8 cellular contexts compared by ENCODE assay signal in the genomic region with DNA sequence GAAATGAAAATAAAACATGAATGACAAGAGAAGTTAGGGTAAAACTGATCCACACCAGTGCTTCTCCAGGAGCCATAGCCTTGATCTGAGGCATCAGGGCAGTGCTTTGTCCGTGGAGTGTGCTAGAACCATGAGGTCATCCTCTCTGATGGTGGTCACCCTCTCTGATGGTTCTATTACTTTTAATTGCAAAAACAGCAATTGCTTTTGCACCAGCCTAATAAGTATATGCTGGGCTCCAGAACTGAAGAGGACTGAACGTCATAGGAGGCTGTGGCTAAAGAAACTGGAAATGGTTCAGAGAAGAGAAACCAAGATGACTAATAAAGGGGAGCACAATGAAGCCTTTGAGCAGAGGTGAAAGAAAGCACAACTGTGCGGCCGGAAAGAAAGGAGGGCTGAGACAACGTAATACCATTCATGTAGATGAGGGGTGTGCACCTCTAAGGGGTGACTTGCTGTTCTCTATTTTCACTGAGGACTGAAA. TPM values are rescaled to one million over a fixed set of nuclear protein-coding genes. Genes with fewer than 3 reads are reported as not detected.
DNase-seq lines count a peak whose midpoint lies in the region; ATAC-seq and TF ChIP-seq lines count a peak whose summit lies in the region.

No MANE protein-coding gene starts in this region.

- no peak for TF ChIP-seq CTCF in RWPE1 (conservative IDR thresholded peaks at IDR 0.05; ENCODE audit: low read depth)
- TF ChIP-seq CTCF in brain (conservative IDR thresholded peaks at IDR 0.05), result no peak
- TF ChIP-seq CTCF in WTC11 (IDR thresholded peaks at IDR 0.05), result no peak

- H3K9me3 Mint-ChIP-seq in brain (no peaks in the 10 kb centered on the region), WTC11 (no peaks in the 10 kb centered on the region)

- H3K27ac ChIP-seq in RWPE1, result no peak overlapping the region

- DNase-seq in RWPE1 (ENCODE audit: low spot score) (peak; percentile 69), putamen (ENCODE audit: low spot score) (peak; percentile 9), NCI-H82 (lab: John Stamatoyannopoulos, UW) (no peak), WTC11 (ENCODE audit: low spot score) (no peak), dedifferentiated amniotic fluid mesenchymal stem cell (ENCODE audit: extremely low spot score) (no peak)

- H3K27ac Mint-ChIP-seq in brain (peak overlapping the region in 3 of 5 experiments; percentile 14 to 44 (median 22)), WTC11 (no peak overlapping the region)

- peak; percentile 99 for ATAC-seq in GM18520 (IDR thresholded peaks at IDR 0.05; ENCODE audit: unreplicated experiment)
- ATAC-seq in HG02759 (IDR thresholded peaks at IDR 0.05; ENCODE audit: unreplicated experiment), result peak; percentile 96
- no peak for ATAC-seq in WTC11

- H3K36me3 Mint-ChIP-seq in brain (no peaks in the 10 kb centered on the region), WTC11 (no peaks in the 10 kb centered on the region)

- H3K4me3 Mint-ChIP-seq in brain (peak overlapping the region in 1 of 5 experiments; percentile 39), WTC11 (no peak overlapping the region)

- POLR2A ChIA-PET in RWPE1 (lab: Yijun Ruan, JAX; ENCODE audit: low non-redundant PET) (no interaction called here), WTC11 (lab: Charles Lee) (no interaction called here)

- peaks cover 20% of the 10 kb centered on the region for H3K4me1 Mint-ChIP-seq in brain
- H3K4me1 Mint-ChIP-seq in WTC11, result peaks cover 56% of the 10 kb centered on the region

- peaks cover under 1% of the 10 kb centered on the region for H3K27me3 Mint-ChIP-seq in brain
- no peaks in the 10 kb centered on the region for H3K27me3 Mint-ChIP-seq in WTC11 (ENCODE audit: low read depth)

- CTCF ChIA-PET in RWPE1 (lab: Yijun Ruan, JAX), result no interaction called here
- CTCF ChIA-PET in WTC11 (lab: Charles Lee), result no interaction called here

TF ChIP-seq in WTC11, 78 proteins besides CTCF, POLR2A, EP300 and RAD21:
- TF ChIP-seq NFATC4 (CRISPR knock-in tag; IDR thresholded peaks at IDR 0.05) (no peak), FOXJ3 (CRISPR knock-in tag; IDR thresholded peaks at IDR 0.05; ENCODE audit: borderline replicate concordance) (no peak), SMAD4 (CRISPR knock-in tag; IDR thresholded peaks at IDR 0.05) (no peak), ZNF121 (CRISPR knock-in tag; IDR thresholded peaks at IDR 0.05) (no peak)
- TF ChIP-seq, protein P1, sequence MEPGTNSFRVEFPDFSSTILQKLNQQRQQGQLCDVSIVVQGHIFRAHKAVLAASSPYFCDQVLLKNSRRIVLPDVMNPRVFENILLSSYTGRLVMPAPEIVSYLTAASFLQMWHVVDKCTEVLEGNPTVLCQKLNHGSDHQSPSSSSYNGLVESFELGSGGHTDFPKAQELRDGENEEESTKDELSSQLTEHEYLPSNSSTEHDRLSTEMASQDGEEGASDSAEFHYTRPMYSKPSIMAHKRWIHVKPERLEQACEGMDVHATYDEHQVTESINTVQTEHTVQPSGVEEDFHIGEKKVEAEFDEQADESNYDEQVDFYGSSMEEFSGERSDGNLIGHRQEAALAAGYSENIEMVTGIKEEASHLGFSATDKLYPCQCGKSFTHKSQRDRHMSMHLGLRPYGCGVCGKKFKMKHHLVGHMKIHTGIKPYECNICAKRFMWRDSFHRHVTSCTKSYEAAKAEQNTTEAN (CRISPR knock-in tag; IDR thresholded peaks at IDR 0.05), result no peak
- TF ChIP-seq, protein P2, sequence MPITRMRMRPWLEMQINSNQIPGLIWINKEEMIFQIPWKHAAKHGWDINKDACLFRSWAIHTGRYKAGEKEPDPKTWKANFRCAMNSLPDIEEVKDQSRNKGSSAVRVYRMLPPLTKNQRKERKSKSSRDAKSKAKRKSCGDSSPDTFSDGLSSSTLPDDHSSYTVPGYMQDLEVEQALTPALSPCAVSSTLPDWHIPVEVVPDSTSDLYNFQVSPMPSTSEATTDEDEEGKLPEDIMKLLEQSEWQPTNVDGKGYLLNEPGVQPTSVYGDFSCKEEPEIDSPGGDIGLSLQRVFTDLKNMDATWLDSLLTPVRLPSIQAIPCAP (CRISPR knock-in tag; IDR thresholded peaks at IDR 0.05), result no peak
- TF ChIP-seq, protein P3, sequence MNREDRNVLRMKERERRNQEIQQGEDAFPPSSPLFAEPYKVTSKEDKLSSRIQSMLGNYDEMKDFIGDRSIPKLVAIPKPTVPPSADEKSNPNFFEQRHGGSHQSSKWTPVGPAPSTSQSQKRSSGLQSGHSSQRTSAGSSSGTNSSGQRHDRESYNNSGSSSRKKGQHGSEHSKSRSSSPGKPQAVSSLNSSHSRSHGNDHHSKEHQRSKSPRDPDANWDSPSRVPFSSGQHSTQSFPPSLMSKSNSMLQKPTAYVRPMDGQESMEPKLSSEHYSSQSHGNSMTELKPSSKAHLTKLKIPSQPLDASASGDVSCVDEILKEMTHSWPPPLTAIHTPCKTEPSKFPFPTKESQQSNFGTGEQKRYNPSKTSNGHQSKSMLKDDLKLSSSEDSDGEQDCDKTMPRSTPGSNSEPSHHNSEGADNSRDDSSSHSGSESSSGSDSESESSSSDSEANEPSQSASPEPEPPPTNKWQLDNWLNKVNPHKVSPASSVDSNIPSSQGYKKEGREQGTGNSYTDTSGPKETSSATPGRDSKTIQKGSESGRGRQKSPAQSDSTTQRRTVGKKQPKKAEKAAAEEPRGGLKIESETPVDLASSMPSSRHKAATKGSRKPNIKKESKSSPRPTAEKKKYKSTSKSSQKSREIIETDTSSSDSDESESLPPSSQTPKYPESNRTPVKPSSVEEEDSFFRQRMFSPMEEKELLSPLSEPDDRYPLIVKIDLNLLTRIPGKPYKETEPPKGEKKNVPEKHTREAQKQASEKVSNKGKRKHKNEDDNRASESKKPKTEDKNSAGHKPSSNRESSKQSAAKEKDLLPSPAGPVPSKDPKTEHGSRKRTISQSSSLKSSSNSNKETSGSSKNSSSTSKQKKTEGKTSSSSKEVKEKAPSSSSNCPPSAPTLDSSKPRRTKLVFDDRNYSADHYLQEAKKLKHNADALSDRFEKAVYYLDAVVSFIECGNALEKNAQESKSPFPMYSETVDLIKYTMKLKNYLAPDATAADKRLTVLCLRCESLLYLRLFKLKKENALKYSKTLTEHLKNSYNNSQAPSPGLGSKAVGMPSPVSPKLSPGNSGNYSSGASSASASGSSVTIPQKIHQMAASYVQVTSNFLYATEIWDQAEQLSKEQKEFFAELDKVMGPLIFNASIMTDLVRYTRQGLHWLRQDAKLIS (CRISPR knock-in tag; IDR thresholded peaks at IDR 0.05; ENCODE audit: borderline replicate concordance), result no peak

RNA-seq across cellular contexts. Expression of a gene that starts 17.0 kb away (rescaled TPM):
- polyA plus RNA-seq in brain (ENCODE audit: insufficient read depth, low read depth, low replicate concordance), result 2.9 TPM
- total RNA-seq in WTC11 (2021), result 1.7 to 2.1 TPM (median 1.9 TPM) in 3 replicates

Comparison
In these comparisons a context has a peak if more than half of its experiments do, and no peak if none do; other contexts are left out.
1. DNase-seq: peak in RWPE1 (single experiment) and putamen (single experiment); none in NCI-H82 (single experiment), WTC11 (single experiment) and dedifferentiated amniotic fluid mesenchymal stem cell (single experiment).